In genomic region chr5:179224741-179225140, GRCh38 we compare ENCODE assay signal across 21 cellular contexts.
DNase-seq lines count a peak whose midpoint lies in the region; ATAC-seq, FAIRE-seq and TF ChIP-seq lines count a peak whose summit lies in the region.
"Had no signal": no experiment of that assay in that cellular context is flagged by ENCODE, and none has a peak within 500 bp of the region (broad histone marks: within the 10 kb centered on the region; RNA-seq: fewer than 3 reads in every experiment).

No MANE protein-coding gene starts in this region.

- TF ChIP-seq POLR2A in spleen (IDR thresholded peaks at IDR 0.05), result no peak
- TF ChIP-seq POLR2A in H54 (IDR thresholded peaks at IDR 0.05; ENCODE audit: low read depth, low read length), result no peak

- no peak overlapping the region for H3K27ac ChIP-seq in spleen
- H3K27ac ChIP-seq: A549 had no signal

- peaks cover 20% of the 10 kb centered on the region for H3K9me3 Mint-ChIP-seq in activated naive CD4-positive, alpha-beta T cell treated with anti-CD3 and anti-CD28 coated beads, Interleukin-2, amount 10 ng/mL, durations not matched to agents 7 days and 5 days
- H3K9me3 Mint-ChIP-seq in nephron progenitor cell, result peaks cover 41% of the 10 kb centered on the region

- no peak overlapping the region for H3K4me3 Mint-ChIP-seq in activated naive CD4-positive, alpha-beta T cell treated with anti-CD3 and anti-CD28 coated beads, Interleukin-2, amount 10 ng/mL, durations not matched to agents 7 days and 5 days
- no peak overlapping the region for H3K4me3 Mint-ChIP-seq in nephron progenitor cell
- H3K4me3 Mint-ChIP-seq: CD4-positive, alpha-beta T cell had no signal

- FAIRE-seq in bronchial epithelial cell (lab: Jason Lieb, UNC) (peak; percentile 28), H54 (lab: Jason Lieb, UNC) (no peak)
- FAIRE-seq: A549, K562, RCC 7860 had no signal

- intact Hi-C loops in spleen (cut with DNase I; ENCODE audit: low total_unique reads), result no loop called here
- intact Hi-C loops in mucosa of descending colon (cut with DNase I, micrococcal nuclease), result no loop called here

- WGBS in spleen, 5 donors, result 91 to 96% (median 92%) methylated on average over 10 of the region's 10 CpGs

- CTCF ChIA-PET in activated naive CD4-positive, alpha-beta T cell treated with anti-CD3 and anti-CD28 coated beads, Interleukin-2, amount 10 ng/mL, durations not matched to agents 7 days and 5 days (lab: Charles Lee), result no interaction called here

- H3K36me3 ChIP-seq in bronchial epithelial cell (ENCODE audit: control insufficient read depth, insufficient read depth, low read length) (no peaks in the 10 kb centered on the region), spleen (no peaks in the 10 kb centered on the region), mucosa of descending colon (ENCODE audit: low read depth) (no peaks in the 10 kb centered on the region)

- peak; percentile 11 for DNase-seq in activated naive CD4-positive, alpha-beta T cell treated with anti-CD3 and anti-CD28 coated beads, Interleukin-2, amount 10 ng/mL, durations not matched to agents 7 days and 5 days
- DNase-seq in activated naive CD4-positive, alpha-beta T cell treated with Interleukin-2 at 50 U/mL for 16 hours, result no peak
- no peak for DNase-seq in bronchial epithelial cell (ENCODE audit: low read depth)
- no peak for DNase-seq in nephron progenitor cell
- DNase-seq in spleen, result peak; percentile 40
- no peak for DNase-seq in H54 (ENCODE audit: insufficient read length, low spot score)
- DNase-seq in mucosa of descending colon, result no peak
- no peak for DNase-seq in NCI-H748 treated with DMSO at 0.1 percent for 48 hours (lab: John Stamatoyannopoulos, UW)
- DNase-seq: DMS153, GDM1, H7, NCI-H1105, NCI-H2081, NCI-H2171 treated with DMSO at 0.1 percent for 48 hours, NCI-H446 treated with DMSO at 0.1 percent for 48 hours, NCI-H69, SHP77 treated with DMSO at 0.1 percent for 48 hours had no signal

- ATAC-seq in mucosa of descending colon, result no peak
- ATAC-seq: A549, K562 had no signal

- H3K4me3 ChIP-seq in bronchial epithelial cell (ENCODE audit: low read depth, low read length) (no peak overlapping the region), spleen (no peak overlapping the region), mucosa of descending colon (no peak overlapping the region)
- H3K4me3 ChIP-seq: A549, K562 had no signal

- H3K4me1 Mint-ChIP-seq in activated naive CD4-positive, alpha-beta T cell treated with anti-CD3 and anti-CD28 coated beads, Interleukin-2, amount 10 ng/mL, durations not matched to agents 7 days and 5 days, result no peaks in the 10 kb centered on the region
- H3K4me1 Mint-ChIP-seq in nephron progenitor cell, result peaks cover 44% of the 10 kb centered on the region

- no peaks in the 10 kb centered on the region for H3K27me3 Mint-ChIP-seq in activated naive CD4-positive, alpha-beta T cell treated with anti-CD3 and anti-CD28 coated beads, Interleukin-2, amount 10 ng/mL, durations not matched to agents 7 days and 5 days
- H3K27me3 Mint-ChIP-seq in nephron progenitor cell (ENCODE audit: low read depth, poor library complexity), result peaks cover under 1% of the 10 kb centered on the region
- H3K27me3 Mint-ChIP-seq: CD4-positive, alpha-beta T cell had no signal

- peaks cover 0 to 19% (median 0%) of the 10 kb centered on the region in 6 donors for H3K4me1 ChIP-seq in spleen
- H3K4me1 ChIP-seq in mucosa of descending colon (ENCODE audit: low read depth), result no peaks in the 10 kb centered on the region
- H3K4me1 ChIP-seq: A549 had no signal

- H3K36me3 Mint-ChIP-seq in activated naive CD4-positive, alpha-beta T cell treated with anti-CD3 and anti-CD28 coated beads, Interleukin-2, amount 10 ng/mL, durations not matched to agents 7 days and 5 days, result no peaks in the 10 kb centered on the region
- peaks cover 28% of the 10 kb centered on the region for H3K36me3 Mint-ChIP-seq in nephron progenitor cell (ENCODE audit: low read depth)

- TF ChIP-seq CTCF in bronchial epithelial cell (IDR thresholded peaks at IDR 0.05; ENCODE audit: insufficient read depth, low read length, severe bottlenecking), result no peak
- no peak for TF ChIP-seq CTCF in nephron progenitor cell (IDR thresholded peaks at IDR 0.05)
- TF ChIP-seq CTCF in spleen (IDR thresholded peaks at IDR 0.05 in 8 of 11, conservative IDR thresholded peaks at IDR 0.05 in 3 of 11), result no peak
- no peak for TF ChIP-seq CTCF in mucosa of descending colon (IDR thresholded peaks at IDR 0.05)

- H3K9me3 ChIP-seq in spleen (peaks cover 0 to 19% (median 11%) of the 10 kb centered on the region in 8 donors), mucosa of descending colon (peaks cover 7% of the 10 kb centered on the region)

- H3K27ac Mint-ChIP-seq in activated naive CD4-positive, alpha-beta T cell treated with anti-CD3 and anti-CD28 coated beads, Interleukin-2, amount 10 ng/mL, durations not matched to agents 7 days and 5 days, result no peak overlapping the region
- peak overlapping the region; percentile 82 for H3K27ac Mint-ChIP-seq in nephron progenitor cell
- H3K27ac Mint-ChIP-seq: CD4-positive, alpha-beta T cell had no signal

- H3K27me3 ChIP-seq in bronchial epithelial cell (ENCODE audit: control insufficient read depth, insufficient read depth, low read length) (no peaks in the 10 kb centered on the region), spleen (replicated peaks in 1 of 7) (no peaks in the 10 kb centered on the region)

Comparison
In these comparisons a context has a peak if more than half of its experiments do, and no peak if none do; other contexts are left out.
1. DNase-seq: peak in activated naive CD4-positive, alpha-beta T cell treated with anti-CD3 and anti-CD28 coated beads, Interleukin-2, amount 10 ng/mL, durations not matched to agents 7 days and 5 days (single experiment) and spleen (single experiment); none in activated naive CD4-positive, alpha-beta T cell treated with Interleukin-2 at 50 U/mL for 16 hours (single experiment), bronchial epithelial cell (single experiment), nephron progenitor cell (single experiment), H54 (single experiment), mucosa of descending colon (0 of 3) and NCI-H748 treated with DMSO at 0.1 percent for 48 hours (single experiment).